17 cellular contexts compared by ENCODE assay signal in the genomic region with DNA sequence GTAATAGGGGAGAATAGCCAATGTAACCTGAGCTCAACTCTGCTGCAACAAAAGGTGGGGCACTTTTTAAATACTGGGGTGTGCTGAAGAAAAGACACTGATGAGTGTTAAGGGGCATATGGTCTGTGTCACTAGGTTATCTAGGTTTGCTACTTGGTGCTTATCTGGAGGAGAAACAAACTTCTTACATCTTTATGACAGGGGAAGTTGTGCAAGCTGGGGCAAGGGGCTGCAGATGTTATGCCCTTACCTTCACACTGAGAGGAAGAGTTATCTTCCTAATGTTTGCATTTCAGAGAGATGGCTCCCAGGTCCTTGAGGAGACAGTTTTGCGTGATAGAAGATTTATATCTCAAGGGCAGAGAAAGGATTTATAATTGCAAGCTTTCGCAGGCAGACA.
DNase-seq lines count a peak whose midpoint lies in the region; ATAC-seq and TF ChIP-seq lines count a peak whose summit lies in the region.
"Had no signal": no experiment of that assay in that cellular context is flagged by ENCODE, and none has a peak within 500 bp of the region (broad histone marks: within the 10 kb centered on the region; RNA-seq: fewer than 3 reads in every experiment).

No MANE protein-coding gene starts in this region.

- H3K4me3 Mint-ChIP-seq in nephron progenitor cell, result no peak overlapping the region
- H3K4me3 Mint-ChIP-seq: CD4-positive, alpha-beta T cell; HFFc6 had no signal

- peaks cover 3% of the 10 kb centered on the region for H3K27me3 Mint-ChIP-seq in nephron progenitor cell (ENCODE audit: low read depth, poor library complexity)

- DNase-seq in NCI-H1105 treated with DMSO at 0.1 percent for 48 hours (lab: John Stamatoyannopoulos, UW) (peak; percentile 58), NCI-H1105 (lab: John Stamatoyannopoulos, UW) (no peak), NCI-H2171 treated with DMSO at 0.1 percent for 48 hours (lab: John Stamatoyannopoulos, UW) (peak; percentile 52), NCI-H2171 (lab: John Stamatoyannopoulos, UW) (no peak), NCI-H774 (lab: John Stamatoyannopoulos, UW) (peak; percentile 41), nephron progenitor cell (no peak)
- DNase-seq in activated CD8-positive, alpha-beta memory T cell treated with anti-CD3 and anti-CD28 coated beads for 24 hours, result no peak
- DNase-seq: AML-193; CD4-positive, alpha-beta T cell; DMS79 treated with DMSO at 0.1 percent for 48 hours; GF-D8; GM23248; HFFc6; IMR-90 had no signal

- ATAC-seq in HG03571 (IDR thresholded peaks at IDR 0.05; ENCODE audit: unreplicated experiment), result no peak
- ATAC-seq: A549, HCT116 had no signal

- no peaks in the 10 kb centered on the region for H3K36me3 Mint-ChIP-seq in nephron progenitor cell (ENCODE audit: low read depth)

- no peaks in the 10 kb centered on the region for H3K9me3 Mint-ChIP-seq in nephron progenitor cell
- H3K9me3 Mint-ChIP-seq: CD4-positive, alpha-beta T cell had no signal

- peaks cover 38% of the 10 kb centered on the region for H3K4me1 Mint-ChIP-seq in nephron progenitor cell

- peak overlapping the region; percentile 3 for H3K27ac Mint-ChIP-seq in nephron progenitor cell
- H3K27ac Mint-ChIP-seq: CD4-positive, alpha-beta T cell; HFFc6 had no signal

- no peak for TF ChIP-seq CTCF in nephron progenitor cell (IDR thresholded peaks at IDR 0.05)

Comparison
In these comparisons a context has a peak if more than half of its experiments do, and no peak if none do; other contexts are left out.
1. DNase-seq: peak in NCI-H1105 treated with DMSO at 0.1 percent for 48 hours (single experiment), NCI-H2171 treated with DMSO at 0.1 percent for 48 hours (single experiment) and NCI-H774 (single experiment); none in NCI-H1105 (single experiment), NCI-H2171 (single experiment), nephron progenitor cell (single experiment) and activated CD8-positive, alpha-beta memory T cell treated with anti-CD3 and anti-CD28 coated beads for 24 hours (single experiment).